ENCODE assay signal across 13 cellular contexts in genomic region chr7:889391-889790, GRCh38.
"Had no signal": no experiment of that assay in that cellular context is flagged by ENCODE, and none has a peak within 500 bp of the region (broad histone marks: within the 10 kb centered on the region; RNA-seq: fewer than 3 reads in every experiment).

No MANE protein-coding gene starts in this region.

- H3K4me1 ChIP-seq: breast epithelium, neural progenitor cell, thyroid gland had no signal

- H3K27ac ChIP-seq: breast epithelium, esophagus muscularis mucosa, left ventricle myocardium inferior, neural progenitor cell, pancreas, thyroid gland, vagina had no signal

- H3K9me3 ChIP-seq: breast epithelium, esophagus muscularis mucosa, left ventricle myocardium inferior, pancreas, thyroid gland, vagina had no signal

- H3K4me2 ChIP-seq: neural progenitor cell had no signal

- DNase-seq: activated CD4-positive, alpha-beta T cell treated with anti-CD3 and anti-CD28 coated beads, Interleukin-2, amount 50 U/mL, for 4 hours; activated CD4-positive, CD25-positive, alpha-beta regulatory T cell treated with anti-CD3 and anti-CD28 coated beads, Interleukin-2, amount 50 U/mL, for 72 hours; activated T-cell treated with anti-CD3 and anti-CD28 coated beads, Interleukin-2, amount 50 U/mL, for 1 hour; glutamatergic neuron; islet precursor cell; left ventricle myocardium inferior; stimulated activated CD4-positive, alpha-beta T cell treated with anti-CD3 and anti-CD28 coated beads, Interleukin-4, amount 100 ng/mL, for 4 hours; thyroid gland had no signal

- FAIRE-seq: pancreas had no signal

- ATAC-seq: pancreas had no signal

- H3K4me3 ChIP-seq: breast epithelium, esophagus muscularis mucosa, left ventricle myocardium inferior, neural progenitor cell, pancreas, thyroid gland, vagina had no signal

- H2AFZ ChIP-seq: neural progenitor cell had no signal

- H3K36me3 ChIP-seq: neural progenitor cell had no signal

- H3K27me3 ChIP-seq: breast epithelium, esophagus muscularis mucosa, neural progenitor cell, pancreas, thyroid gland, vagina had no signal

- H3K9ac ChIP-seq: neural progenitor cell had no signal
